Comparison of ENCODE assay signal across 8 cellular contexts in genomic region chr16:69890114-69890890, GRCh38.
A peak's percentile ranks its signal among the peaks of the same experiment; 100 is the strongest.
DNase-seq lines count a peak whose midpoint lies in the region; ATAC-seq and TF ChIP-seq lines count a peak whose summit lies in the region.

No MANE protein-coding gene starts in this region.

- no peaks in the 10 kb centered on the region for H3K9me3 Mint-ChIP-seq in CD8-positive, alpha-beta memory T cell

- CTCF ChIA-PET in CD8-positive, alpha-beta memory T cell (lab: Charles Lee): no interaction called here

- H3K4me2 ChIP-seq in osteoblast (ENCODE audit: insufficient read depth, low read length): peak overlapping the region; percentile 57

- peaks cover 9% of the 10 kb centered on the region for H3K4me1 ChIP-seq in osteoblast (ENCODE audit: insufficient read depth, low read length)
- H3K4me1 ChIP-seq in CD8-positive, alpha-beta memory T cell (ENCODE audit: insufficient read depth, low read length): no peaks in the 10 kb centered on the region

- H3K4me3 Mint-ChIP-seq in CD8-positive, alpha-beta memory T cell: no peak overlapping the region

- no peaks in the 10 kb centered on the region for H4K20me1 ChIP-seq in osteoblast (ENCODE audit: insufficient read depth, low read length)

- ATAC-seq in HG02938 (IDR thresholded peaks at IDR 0.05; ENCODE audit: unreplicated experiment): no peak

- H3K27me3 ChIP-seq in osteoblast (ENCODE audit: insufficient read depth, low read length): no peaks in the 10 kb centered on the region
- no peaks in the 10 kb centered on the region for H3K27me3 ChIP-seq in CD8-positive, alpha-beta memory T cell (ENCODE audit: insufficient read depth, low read length, poor library complexity, severe bottlenecking)

- DNase-seq in GM04504 (ENCODE audit: low read depth): peak; percentile 55
- DNase-seq in SK-N-DZ (ENCODE audit: low spot score): peak; percentile 96
- peak; percentile 18 for DNase-seq in glomerular endothelial cell (ENCODE audit: extremely low read depth, low read depth, low spot score)
- peak; percentile 92 for DNase-seq in osteoblast (ENCODE audit: insufficient read length, low spot score, missing footprints)
- no peak for DNase-seq in CD8-positive, alpha-beta memory T cell
- DNase-seq in activated naive CD4-positive, alpha-beta T cell treated with Interleukin-2 at 50 U/mL for 16 hours: no peak
- no peak for DNase-seq in DMS114 treated with DMSO at 0.1 percent for 48 hours (lab: John Stamatoyannopoulos, UW; ENCODE audit: unreplicated experiment)

- peak overlapping the region; percentile 68 for H3K27ac ChIP-seq in osteoblast (ENCODE audit: low read depth, low read length)
- H3K27ac ChIP-seq in CD8-positive, alpha-beta memory T cell (ENCODE audit: low read depth, low read length): no peak overlapping the region

- H3K9me3 ChIP-seq in osteoblast (ENCODE audit: low read depth, low read length): no peaks in the 10 kb centered on the region
- H3K9me3 ChIP-seq in CD8-positive, alpha-beta memory T cell (ENCODE audit: low read length): no peaks in the 10 kb centered on the region

- peak overlapping the region in 1 of 8 donors; percentile 55 for H3K27ac Mint-ChIP-seq in CD8-positive, alpha-beta memory T cell

- H3K4me3 ChIP-seq in osteoblast (ENCODE audit: insufficient read depth, low read length): peak overlapping the region; percentile 9
- H3K4me3 ChIP-seq in CD8-positive, alpha-beta memory T cell (ENCODE audit: low read length): no peak overlapping the region

- POLR2A ChIA-PET in CD8-positive, alpha-beta memory T cell (lab: Charles Lee): no interaction called here

- TF ChIP-seq CTCF in osteoblast (IDR thresholded peaks at IDR 0.05; ENCODE audit: extremely low read depth, low read depth, low read length): no peak

- H3K27me3 Mint-ChIP-seq in CD8-positive, alpha-beta memory T cell: no peaks in the 10 kb centered on the region

- peak overlapping the region; percentile 91 for H2AFZ ChIP-seq in osteoblast (ENCODE audit: low read length)

- peaks cover 5 to 8% (median 5%) of the 10 kb centered on the region in 3 donors for H3K4me1 Mint-ChIP-seq in CD8-positive, alpha-beta memory T cell

- H3K36me3 Mint-ChIP-seq in CD8-positive, alpha-beta memory T cell: peaks cover 0 to 80% (median 21%) of the 10 kb centered on the region in 3 donors

- H3K79me2 ChIP-seq in osteoblast (ENCODE audit: insufficient read depth, low read length): no peaks in the 10 kb centered on the region

- peaks cover 3% of the 10 kb centered on the region for H3K36me3 ChIP-seq in osteoblast (ENCODE audit: insufficient read depth, low read length)
- H3K36me3 ChIP-seq in CD8-positive, alpha-beta memory T cell (ENCODE audit: insufficient read depth, low read length): peaks cover 21% of the 10 kb centered on the region

Comparison
In these comparisons a context has a peak if more than half of its experiments do, and no peak if none do; other contexts are left out.
1. DNase-seq: peak in GM04504 (single experiment), SK-N-DZ (single experiment), glomerular endothelial cell (single experiment) and osteoblast (single experiment); none in CD8-positive, alpha-beta memory T cell (0 of 5), activated naive CD4-positive, alpha-beta T cell treated with Interleukin-2 at 50 U/mL for 16 hours (single experiment) and DMS114 treated with DMSO at 0.1 percent for 48 hours (single experiment).